ENCODE assay signal across 16 cellular contexts in genomic region chr10:97922378-97922758, GRCh38.
"Had no signal": no experiment of that assay in that cellular context is flagged by ENCODE, and none has a peak within 500 bp of the region (broad histone marks: within the 10 kb centered on the region; RNA-seq: fewer than 3 reads in every experiment).

No MANE protein-coding gene starts in this region.

- H3K4me3 ChIP-seq: hepatocyte, lower lobe of right lung, smooth muscle cell, tibial nerve had no signal

- H3K27ac ChIP-seq: epithelial cell of prostate, hepatocyte, lower lobe of right lung, tibial nerve had no signal

- H3K27ac Mint-ChIP-seq: activated CD8-positive, alpha-beta T cell treated with anti-CD3 and anti-CD28 coated beads, Interleukin-2, amount 10 ng/mL, durations not matched to agents 7 days and 5 days; naive B cell; stimulated activated effector memory CD8-positive, alpha-beta T cell treated with anti-CD3 and anti-CD28 coated beads, Interleukin-12 subunit alpha, Interleukin-12 subunit beta, amount 100 ng/mL, for 72 hours; T-cell had no signal

- H3K9me3 Mint-ChIP-seq: T-cell had no signal

- H3K36me3 ChIP-seq: lower lobe of right lung, tibial nerve had no signal

- H3K9me3 ChIP-seq: lower lobe of right lung, tibial nerve had no signal

- H3K4me1 ChIP-seq: lower lobe of right lung had no signal

- DNase-seq: activated CD4-positive, alpha-beta T cell treated with anti-CD3 and anti-CD28 coated beads for 4 hours; activated CD8-positive, alpha-beta memory T cell treated with anti-CD3 and anti-CD28 coated beads, Interleukin-2, amount 50 U/mL, for 48 hours; activated CD8-positive, alpha-beta T cell treated with anti-CD3 and anti-CD28 coated beads, Interleukin-2, amount 10 ng/mL, durations not matched to agents 7 days and 5 days; activated naive CD4-positive, alpha-beta T cell treated with Interleukin-2 at 50 U/mL for 16 hours; central memory CD4-positive, alpha-beta T cell; cortex of kidney; effector CD8-positive, alpha-beta T cell; lower lobe of right lung; naive B cell; T-cell; T1000 had no signal

- H3K36me3 Mint-ChIP-seq: stimulated activated effector memory CD8-positive, alpha-beta T cell treated with anti-CD3 and anti-CD28 coated beads, Interleukin-12 subunit alpha, Interleukin-12 subunit beta, amount 100 ng/mL, for 72 hours; T-cell had no signal

- H3K27me3 ChIP-seq: tibial nerve had no signal

- H3K4me3 Mint-ChIP-seq: activated CD8-positive, alpha-beta T cell treated with anti-CD3 and anti-CD28 coated beads, Interleukin-2, amount 10 ng/mL, durations not matched to agents 7 days and 5 days; naive B cell; stimulated activated effector memory CD8-positive, alpha-beta T cell treated with anti-CD3 and anti-CD28 coated beads, Interleukin-12 subunit alpha, Interleukin-12 subunit beta, amount 100 ng/mL, for 72 hours; T-cell had no signal
